Comparison of ENCODE assay signal across 2 cellular contexts in the genomic region with DNA sequence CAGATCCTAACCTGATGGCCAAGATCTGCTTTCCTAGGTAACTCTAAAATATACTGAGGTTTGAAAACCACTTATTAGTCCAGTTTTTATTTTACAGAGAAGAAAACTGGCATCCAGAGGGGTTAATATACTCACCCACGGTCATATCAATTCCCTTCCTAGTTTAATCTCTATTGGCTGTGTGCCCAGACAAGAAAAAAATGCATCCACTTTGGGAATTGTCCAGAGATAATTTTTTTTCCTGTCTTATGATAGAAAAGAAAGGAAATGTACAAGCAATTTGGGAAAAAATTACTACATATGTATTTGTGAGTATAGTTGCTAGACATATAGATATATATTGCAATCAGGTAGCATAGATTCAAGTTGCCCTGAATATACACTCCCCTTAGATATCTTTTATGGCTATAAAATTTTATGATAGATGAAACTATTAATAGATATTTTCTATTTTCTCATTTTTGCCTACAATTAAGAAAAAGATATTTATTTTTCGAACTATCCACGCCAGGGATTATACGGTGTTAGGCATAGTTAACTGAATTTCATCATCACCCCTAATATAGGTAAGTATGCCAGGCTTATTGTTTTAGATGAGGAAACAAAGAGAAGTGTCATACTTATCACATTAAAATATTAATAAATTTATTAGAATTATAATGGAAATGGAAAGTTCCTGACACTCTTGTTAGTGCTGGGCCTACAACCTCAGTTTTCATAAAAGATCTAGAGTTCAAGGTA.
TF ChIP-seq lines count a peak whose summit lies in the region.

No MANE protein-coding gene starts in this region.

TF ChIP-seq in IMR-90, 13 proteins besides CTCF, POLR2A, EP300 and RAD21:
- TF ChIP-seq CEBPB (IDR thresholded peaks at IDR 0.05; ENCODE audit: low read depth, low read length), result no peak
- no peak for TF ChIP-seq NFE2L2 (IDR thresholded peaks at IDR 0.05; ENCODE audit: low read depth, low read length)
- TF ChIP-seq SMC3 (IDR thresholded peaks at IDR 0.05; ENCODE audit: low read depth, low read length), result no peak
- TF ChIP-seq RCOR1 (IDR thresholded peaks at IDR 0.05; ENCODE audit: insufficient replicate concordance, low read length), result no peak
- no peak for TF ChIP-seq RFX5 (IDR thresholded peaks at IDR 0.05; ENCODE audit: low read depth, low read length)
- no peak for TF ChIP-seq BHLHE40 (IDR thresholded peaks at IDR 0.05; ENCODE audit: low read depth, low read length)
- no peak for TF ChIP-seq MAZ (IDR thresholded peaks at IDR 0.05; ENCODE audit: borderline replicate concordance, low read depth, low read length)
- TF ChIP-seq CHD1 (IDR thresholded peaks at IDR 0.05; ENCODE audit: low read depth, low read length), result no peak
- no peak for TF ChIP-seq MXI1 (IDR thresholded peaks at IDR 0.05; ENCODE audit: borderline replicate concordance, low read depth, low read length)
- TF ChIP-seq FOS (IDR thresholded peaks at IDR 0.05; ENCODE audit: low read depth, low read length), result no peak
- TF ChIP-seq MAFK (IDR thresholded peaks at IDR 0.05; ENCODE audit: low read depth, low read length), result no peak
- no peak for TF ChIP-seq USF2 (IDR thresholded peaks at IDR 0.05; ENCODE audit: low read depth, low read length)
- TF ChIP-seq ELK1 (IDR thresholded peaks at IDR 0.05; ENCODE audit: borderline replicate concordance, low read depth, low read length), result no peak

TF ChIP-seq in K562, 482 proteins besides CTCF, POLR2A, EP300 and RAD21:
- TF ChIP-seq RBM14 (IDR thresholded peaks at IDR 0.05; ENCODE audit: borderline replicate concordance, insufficient read depth, low read depth, low read length), result no peak
- TF ChIP-seq POLR2H (tag; IDR thresholded peaks at IDR 0.05; ENCODE audit: low read depth), result 0 out of 2 replicates have a peak, but pooled peaks have one; percentile 49
- no peak for TF ChIP-seq ADNP (tag; IDR thresholded peaks at IDR 0.05)
- TF ChIP-seq TEAD4 (IDR thresholded peaks at IDR 0.05; ENCODE audit: low read length), result no peak
- TF ChIP-seq TEAD4 (CRISPR knock-in tag; IDR thresholded peaks at IDR 0.05; ENCODE audit: borderline replicate concordance), result no peak
- TF ChIP-seq ZNF384 (IDR thresholded peaks at IDR 0.05; ENCODE audit: low read depth, low read length), result peak; percentile 59; the same call in 1 of the 2 replicates
- TF ChIP-seq ZNF197 (CRISPR knock-in tag; IDR thresholded peaks at IDR 0.05; ENCODE audit: low read depth), result 0 out of 2 replicates have a peak, but pooled peaks have one; percentile 37
- TF ChIP-seq, protein P1, sequence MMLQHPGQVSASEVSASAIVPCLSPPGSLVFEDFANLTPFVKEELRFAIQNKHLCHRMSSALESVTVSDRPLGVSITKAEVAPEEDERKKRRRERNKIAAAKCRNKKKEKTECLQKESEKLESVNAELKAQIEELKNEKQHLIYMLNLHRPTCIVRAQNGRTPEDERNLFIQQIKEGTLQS (IDR thresholded peaks at IDR 0.05), result peak; percentile 55; the same call in 1 of the 2 replicates
- TF ChIP-seq, protein P1 (CRISPR knock-in tag; conservative IDR thresholded peaks at IDR 0.05), result no peak
- TF ChIP-seq CEBPG (CRISPR knock-in tag; IDR thresholded peaks at IDR 0.05), result no peak
- 0 out of 4 replicates have a peak, but pooled peaks have one; percentile 34 to 36 for TF ChIP-seq CEBPG (tag; conservative IDR thresholded peaks at IDR 0.05 in 1 of 2, IDR thresholded peaks at IDR 0.05 in 1 of 2)
- peak; percentile 80 for TF ChIP-seq NFIC (IDR thresholded peaks at IDR 0.05)
